ENCODE assay signal across 10 cellular contexts in genomic region chr11:128463386-128463829, GRCh38.
DNase-seq lines count a peak whose midpoint lies in the region; ATAC-seq and TF ChIP-seq lines count a peak whose summit lies in the region.
"Had no signal": no experiment of that assay in that cellular context is flagged by ENCODE, and none has a peak within 500 bp of the region (broad histone marks: within the 10 kb centered on the region; RNA-seq: fewer than 3 reads in every experiment).

No MANE protein-coding gene starts in this region.

- no peak for TF ChIP-seq EP300 in esophagus muscularis mucosa (IDR thresholded peaks at IDR 0.05)

- peaks cover 82% of the 10 kb centered on the region for H3K36me3 Mint-ChIP-seq in natural killer cell treated with Interleukin-12 subunit alpha and Interleukin-12 subunit beta and Interleukin-15 and Interleukin-18, amount 100 ng/mL, for 72 hours
- H3K36me3 Mint-ChIP-seq in endothelial cell (ENCODE audit: low read depth, unreplicated experiment): peaks cover 82% of the 10 kb centered on the region

- TF ChIP-seq CTCF in AG04449 (IDR thresholded peaks at IDR 0.05; ENCODE audit: insufficient read depth, low read length, missing control alignments) (no peak), OCI-LY1 (IDR thresholded peaks at IDR 0.05; ENCODE audit: low read length) (no peak), esophagus muscularis mucosa (IDR thresholded peaks at IDR 0.05) (no peak), endothelial cell (IDR thresholded peaks at IDR 0.05; ENCODE audit: unreplicated experiment) (no peak)

- 59% methylated on average over 7 of the region's 7 CpGs for WGBS in esophagus muscularis mucosa

- peak overlapping the region; percentile 46 for H3K27ac ChIP-seq in OCI-LY1 (ENCODE audit: low read depth, low read length, poor library complexity, severe bottlenecking)
- H3K27ac ChIP-seq in esophagus muscularis mucosa (replicated peaks in 1 of 4): peak overlapping the region; percentile 45 to 70 (median 64)

- H3K9me2 ChIP-seq in OCI-LY1 (ENCODE audit: low read depth, low read length): no peaks in the 10 kb centered on the region

- no peaks in the 10 kb centered on the region for H4K20me1 ChIP-seq in OCI-LY1 (ENCODE audit: insufficient read depth, low read length)

- no peak overlapping the region for H2AFZ ChIP-seq in OCI-LY1 (ENCODE audit: low read length)

- H3F3A ChIP-seq in OCI-LY1 (ENCODE audit: insufficient read depth, low read length): no peaks in the 10 kb centered on the region

- no peak for TF ChIP-seq POLR2A in esophagus muscularis mucosa (IDR thresholded peaks at IDR 0.05; ENCODE audit: low read depth)

- no peak overlapping the region for H3K4me2 ChIP-seq in OCI-LY1 (ENCODE audit: low read length)

- H3K4me1 ChIP-seq in OCI-LY1 (ENCODE audit: insufficient read depth, low read length, severe bottlenecking) (peaks cover 48% of the 10 kb centered on the region), esophagus muscularis mucosa (peaks cover 56 to 58% (median 57%) of the 10 kb centered on the region in 4 donors)

- no peaks in the 10 kb centered on the region for H3K27me3 Mint-ChIP-seq in natural killer cell treated with Interleukin-12 subunit alpha and Interleukin-12 subunit beta and Interleukin-15 and Interleukin-18, amount 100 ng/mL, for 72 hours
- H3K27me3 Mint-ChIP-seq in endothelial cell (ENCODE audit: unreplicated experiment): peaks cover 20% of the 10 kb centered on the region

- H3K9me3 ChIP-seq in OCI-LY1 (ENCODE audit: low read length) (no peaks in the 10 kb centered on the region), esophagus muscularis mucosa (no peaks in the 10 kb centered on the region)

- DNase-seq in AG04449 (ENCODE audit: low read depth, low spot score): peak; percentile 85
- peak; percentile 81 for DNase-seq in esophagus muscularis mucosa (ENCODE audit: extremely low spot score)
- no peak for DNase-seq in natural killer cell treated with Interleukin-12 subunit alpha and Interleukin-12 subunit beta and Interleukin-15 and Interleukin-18, amount 100 ng/mL, for 72 hours (ENCODE audit: low spot score)
- DNase-seq in endothelial cell (ENCODE audit: low spot score): no peak
- no peak for DNase-seq in pons (ENCODE audit: low spot score)
- DNase-seq in DMS79 treated with DMSO at 0.1 percent for 48 hours (lab: John Stamatoyannopoulos, UW): no peak
- DNase-seq: GOT3, NCI-H1417 had no signal

- H3K4me3 Mint-ChIP-seq in natural killer cell treated with Interleukin-12 subunit alpha and Interleukin-12 subunit beta and Interleukin-15 and Interleukin-18, amount 100 ng/mL, for 72 hours: peak overlapping the region; percentile 75
- H3K4me3 Mint-ChIP-seq in endothelial cell (ENCODE audit: unreplicated experiment): no peak overlapping the region

- intact Hi-C loops in esophagus muscularis mucosa (cut with DNase I): no loop called here

- ATAC-seq in natural killer cell treated with Interleukin-12 subunit alpha and Interleukin-12 subunit beta and Interleukin-15 and Interleukin-18, amount 100 ng/mL, for 72 hours: no peak
- no peak for ATAC-seq in GM19023 (IDR thresholded peaks at IDR 0.05; ENCODE audit: unreplicated experiment)

- H3K9me3 Mint-ChIP-seq in natural killer cell treated with Interleukin-12 subunit alpha and Interleukin-12 subunit beta and Interleukin-15 and Interleukin-18, amount 100 ng/mL, for 72 hours: no peaks in the 10 kb centered on the region
- H3K9me3 Mint-ChIP-seq in endothelial cell (ENCODE audit: unreplicated experiment): no peaks in the 10 kb centered on the region

- H3K9ac ChIP-seq in OCI-LY1 (ENCODE audit: low read length): no peak overlapping the region

- H3K4me3 ChIP-seq in AG04449 (ENCODE audit: low read depth, low read length): no peak overlapping the region
- no peak overlapping the region for H3K4me3 ChIP-seq in OCI-LY1 (ENCODE audit: low read depth, low read length, poor library complexity, severe bottlenecking)
- no peak overlapping the region for H3K4me3 ChIP-seq in esophagus muscularis mucosa

- peak overlapping the region; percentile 95 to 96 for H3K27ac Mint-ChIP-seq in natural killer cell treated with Interleukin-12 subunit alpha and Interleukin-12 subunit beta and Interleukin-15 and Interleukin-18, amount 100 ng/mL, for 72 hours
- no peak overlapping the region for H3K27ac Mint-ChIP-seq in endothelial cell (ENCODE audit: unreplicated experiment)

- H3K36me3 ChIP-seq in OCI-LY1 (ENCODE audit: insufficient read depth, low read length): peaks cover 97% of the 10 kb centered on the region
- peaks cover 7 to 76% (median 34%) of the 10 kb centered on the region in 4 donors for H3K36me3 ChIP-seq in esophagus muscularis mucosa

- CTCF ChIA-PET in AG04449 (lab: Yijun Ruan, JAX): interaction anchor here (0.8 to 1.8 kb wide), 6 partner anchors 21 to 291 kb away, joined by 3 to 5 read pairs (median 4); no protein-coding TSS in a partner anchor

- H3K27me3 ChIP-seq in OCI-LY1 (ENCODE audit: insufficient read depth, low read length) (no peaks in the 10 kb centered on the region), esophagus muscularis mucosa (no peaks in the 10 kb centered on the region)

- 0 out of 2 replicates have a peak, but pooled peaks cover 4% of the 10 kb centered on the region for H3K79me2 ChIP-seq in OCI-LY1 (ENCODE audit: insufficient read depth, low read length)

- peaks cover 81 to 89% of the 10 kb centered on the region in 2 donors for H3K4me1 Mint-ChIP-seq in natural killer cell treated with Interleukin-12 subunit alpha and Interleukin-12 subunit beta and Interleukin-15 and Interleukin-18, amount 100 ng/mL, for 72 hours (ENCODE audit: low read depth in 2 of 2)
- peaks cover 52% of the 10 kb centered on the region for H3K4me1 Mint-ChIP-seq in endothelial cell (ENCODE audit: unreplicated experiment)

- POLR2A ChIA-PET in AG04449 (lab: Yijun Ruan, JAX): interaction anchor here (0.7 to 0.9 kb wide), 2 partner anchors 55 to 57 kb away, joined by 3 to 4 read pairs; no protein-coding TSS in a partner anchor

Comparison
In these comparisons a context has a peak if more than half of its experiments do, and no peak if none do; other contexts are left out.
1. DNase-seq: peak in AG04449 (single experiment) and esophagus muscularis mucosa (single experiment); none in natural killer cell treated with Interleukin-12 subunit alpha and Interleukin-12 subunit beta and Interleukin-15 and Interleukin-18, amount 100 ng/mL, for 72 hours (single experiment), endothelial cell (single experiment), pons (single experiment) and DMS79 treated with DMSO at 0.1 percent for 48 hours (single experiment).